In genomic region chr12:111766608-111767361, GRCh38 we compare ENCODE assay signal across 8 cellular contexts. TPM values are rescaled to one million over a fixed set of nuclear protein-coding genes. Genes with fewer than 3 reads are reported as not detected.
A peak's percentile ranks its signal among the peaks of the same experiment; 100 is the strongest.
DNase-seq lines count a peak whose midpoint lies in the region; ATAC-seq, FAIRE-seq and TF ChIP-seq lines count a peak whose summit lies in the region.

ALDH2 (plus strand) TSS chr12:111766933; CDS start chr12:111766983, 50 bp downstream.

- H3K9ac ChIP-seq in endothelial cell of umbilical vein (replicated peaks; ENCODE audit: extremely low read depth, insufficient read depth, low read length): peak within 1 kb of the TSS; percentile 72

- CTCF ChIA-PET in AG04450 (lab: Charles Lee): interaction anchor here (0.6 to 5.0 kb wide), 3 partner anchors 13 to 48 kb away, joined by 3 to 29 read pairs (median 6); no protein-coding TSS in a partner anchor
- CTCF ChIA-PET in endothelial cell of umbilical vein (lab: Charles Lee): interaction anchor here (1.1 to 2.5 kb wide), 8 partner anchors 9 to 53 kb away, joined by 4 to 19 read pairs (median 5); no protein-coding TSS in a partner anchor

- no TSS peak for BruUV-seq in endothelial cell of umbilical vein (replicated peaks; lab: Mats Ljungman, UMichigan)

- no peaks in the 10 kb centered on the region for H3K36me3 ChIP-seq in endothelial cell of umbilical vein (ENCODE audit: control insufficient read depth in 2 of 2, extremely low read depth in 1 of 2, insufficient read depth in 2 of 2, low read length in 2 of 2)

- H3K27me3 ChIP-seq in AG04450 (ENCODE audit: control insufficient read depth, insufficient read depth, low read length) (no peaks in the 10 kb centered on the region), endothelial cell of umbilical vein (ENCODE audit: control insufficient read depth in 2 of 2, insufficient read depth in 2 of 2, low read length in 2 of 2) (peaks cover 0 to 3% of the 10 kb centered on the region in 2 experiments)

- TF ChIP-seq CTCF in AG04450 (IDR thresholded peaks at IDR 0.05; ENCODE audit: low read depth, low read length): no peak
- TF ChIP-seq CTCF in endothelial cell of umbilical vein (IDR thresholded peaks at IDR 0.05; ENCODE audit: extremely low read depth in 1 of 2, insufficient read depth in 1 of 2, low read depth in 1 of 2, low read length in 2 of 2): no peak

- no peaks in the 10 kb centered on the region for H3K9me3 Mint-ChIP-seq in stimulated activated effector memory CD8-positive, alpha-beta T cell treated with anti-CD3 and anti-CD28 coated beads, Interleukin-12 subunit alpha, Interleukin-12 subunit beta, amount 100 ng/mL, for 72 hours

- peak within 1 kb of the TSS; percentile 72 for H3K4me3 Mint-ChIP-seq in stimulated activated effector memory CD8-positive, alpha-beta T cell treated with anti-CD3 and anti-CD28 coated beads, Interleukin-12 subunit alpha, Interleukin-12 subunit beta, amount 100 ng/mL, for 72 hours

- H3K9me3 ChIP-seq in AG04450 (ENCODE audit: control insufficient read depth, insufficient read depth, low read length): no peaks in the 10 kb centered on the region
- no peaks in the 10 kb centered on the region for H3K9me3 ChIP-seq in endothelial cell of umbilical vein (replicated peaks; ENCODE audit: control insufficient read depth, insufficient read depth, low read length)

- DNase-seq in AG04450 (ENCODE audit: low read depth, low spot score) (no peak), NCI-H146 (lab: John Stamatoyannopoulos, UW) (peak; percentile 82), endothelial cell of umbilical vein (ENCODE audit: low read depth, low spot score) (peak; percentile 77), mesenteric fat pad (ENCODE audit: low spot score) (no peak)
- DNase-seq in activated CD8-positive, alpha-beta memory T cell treated with anti-CD3 and anti-CD28 coated beads for 24 hours: peak; percentile 77
- peak in 1 of 2 donors; percentile 58 for DNase-seq in stimulated activated effector memory CD8-positive, alpha-beta T cell treated with anti-CD3 and anti-CD28 coated beads, Interleukin-12 subunit alpha, Interleukin-12 subunit beta, amount 100 ng/mL, for 72 hours (ENCODE audit: low spot score in 2 of 2)

- peak within 1 kb of the TSS; percentile 95 for H3K4me2 ChIP-seq in endothelial cell of umbilical vein (ENCODE audit: insufficient read depth, low read length)

- FAIRE-seq in endothelial cell of umbilical vein (lab: Jason Lieb, UNC): peak; percentile 88

- ATAC-seq in stimulated activated effector memory CD8-positive, alpha-beta T cell treated with anti-CD3 and anti-CD28 coated beads, Interleukin-12 subunit alpha, Interleukin-12 subunit beta, amount 100 ng/mL, for 72 hours: peak; percentile 57
- no peak for ATAC-seq in GM21717 (IDR thresholded peaks at IDR 0.05; ENCODE audit: unreplicated experiment)

- H3K36me3 Mint-ChIP-seq in stimulated activated effector memory CD8-positive, alpha-beta T cell treated with anti-CD3 and anti-CD28 coated beads, Interleukin-12 subunit alpha, Interleukin-12 subunit beta, amount 100 ng/mL, for 72 hours: no peaks in the 10 kb centered on the region

- H3K27ac ChIP-seq in AG04450 (ENCODE audit: low read depth, low read length) (peak within 1 kb of the TSS; percentile 39), endothelial cell of umbilical vein (ENCODE audit: insufficient read depth, low read depth, low read length) (peak within 1 kb of the TSS; percentile 58)

- peak; percentile 69 for TF ChIP-seq POLR2A in GM18951 (IDR thresholded peaks at IDR 0.05; ENCODE audit: extremely low read depth, insufficient read depth, insufficient read length)
- peak; percentile 82 for TF ChIP-seq POLR2A in endothelial cell of umbilical vein (IDR thresholded peaks at IDR 0.05; ENCODE audit: low read depth, low read length)

- POLR2A ChIA-PET in AG04450 (lab: Yijun Ruan, JAX): interaction anchor here (0.5 to 1.1 kb wide), 9 partner anchors 8 to 537 kb away, joined by 3 to 11 read pairs (median 6); partner anchors contain the start of genes ACAD10 and BRAP
- POLR2A ChIA-PET in endothelial cell of umbilical vein (lab: Charles Lee): interaction anchor here (0.6 to 0.9 kb wide), 2 partner anchors 9 to 36 kb away, joined by 4 to 5 read pairs; no protein-coding TSS in a partner anchor

- H3K27ac Mint-ChIP-seq in stimulated activated effector memory CD8-positive, alpha-beta T cell treated with anti-CD3 and anti-CD28 coated beads, Interleukin-12 subunit alpha, Interleukin-12 subunit beta, amount 100 ng/mL, for 72 hours: no peak within 1 kb of the TSS

- dilution Hi-C loops in endothelial cell of umbilical vein (cut with MboI; ENCODE audit: extremely low pct_ligation_motif_present, low sequenced_read_pairs): no loop called here

- no peaks in the 10 kb centered on the region for H3K9me1 ChIP-seq in endothelial cell of umbilical vein (replicated peaks; ENCODE audit: control insufficient read depth, extremely low read depth, insufficient read depth, low read length)

- H3K79me2 ChIP-seq in endothelial cell of umbilical vein (ENCODE audit: control insufficient read depth, insufficient read depth, low read length): peaks cover 9% of the 10 kb centered on the region

- H3K4me1 ChIP-seq in endothelial cell of umbilical vein (ENCODE audit: control insufficient read depth, extremely low read depth, insufficient read depth, low read length): peaks cover 18% of the 10 kb centered on the region

- peak within 1 kb of the TSS; percentile 81 for H2AFZ ChIP-seq in endothelial cell of umbilical vein (ENCODE audit: low read depth, low read length)

- in situ Hi-C loops in GM18951 (cut with MboI; ENCODE audit: low sequenced_read_pairs, unreplicated experiment): no loop called here

- no peaks in the 10 kb centered on the region for H4K20me1 ChIP-seq in endothelial cell of umbilical vein (replicated peaks; ENCODE audit: control insufficient read depth, extremely low read depth, insufficient read depth, low read length)

- peak within 1 kb of the TSS; percentile 78 for H3K4me3 ChIP-seq in AG04450 (ENCODE audit: low read depth, low read length)
- peak within 1 kb of the TSS; percentile 58 to 75 (median 68) for H3K4me3 ChIP-seq in endothelial cell of umbilical vein (replicated peaks in 1 of 3; ENCODE audit: insufficient read depth in 1 of 3, low read depth in 1 of 3, low read length in 3 of 3)

- H3K4me1 Mint-ChIP-seq in stimulated activated effector memory CD8-positive, alpha-beta T cell treated with anti-CD3 and anti-CD28 coated beads, Interleukin-12 subunit alpha, Interleukin-12 subunit beta, amount 100 ng/mL, for 72 hours: peaks cover 17% of the 10 kb centered on the region

- intact Hi-C loops in endothelial cell of umbilical vein (cut with micrococcal nuclease): loop anchor here (1.0 to 2.0 kb wide), 4 partner anchors 9 to 25 kb away; no protein-coding TSS in a partner anchor

TF ChIP-seq in endothelial cell of umbilical vein, 7 proteins besides CTCF, POLR2A, EP300 and RAD21:
- TF ChIP-seq EZH2 (IDR thresholded peaks at IDR 0.05; ENCODE audit: borderline replicate concordance, low read depth, low read length, severe bottlenecking) (no peak), POLR2AphosphoS5 (IDR thresholded peaks at IDR 0.05; ENCODE audit: insufficient read depth, low read depth, low read length) (peak; percentile 79)

RNA-seq across cellular contexts. Expression of gene ALDH2, which starts in this region (rescaled TPM):
- polyA plus RNA-seq in AG04450 (2011; rRNA removed): 84.1 and 90.8 TPM in 2 replicates
- 42.2 and 53.0 TPM in 2 replicates for polyA minus RNA-seq in AG04450 (2011; rRNA and poly(A)+ RNA removed)
- total RNA-seq in endothelial cell of umbilical vein: 71.4 and 86.5 TPM in 2 replicates
- 58.9 and 69.5 TPM in 2 replicates for polyA plus RNA-seq in endothelial cell of umbilical vein
- 73.4 and 73.8 TPM in 2 replicates for polyA plus RNA-seq in endothelial cell of umbilical vein (2011; cell fraction: cytosol; rRNA removed)
- polyA plus RNA-seq in endothelial cell of umbilical vein (2011; cell fraction: nucleus; rRNA removed): 50.2 and 51.5 TPM in 2 replicates
- polyA plus RNA-seq in endothelial cell of umbilical vein (2012): 63.6 and 129 TPM in 2 replicates
- polyA minus RNA-seq in endothelial cell of umbilical vein: 61.3 and 61.6 TPM in 2 replicates
- 1.9 TPM for polyA minus RNA-seq in endothelial cell of umbilical vein (2011; cell fraction: cytosol; rRNA and poly(A)+ RNA removed)
- polyA minus RNA-seq in endothelial cell of umbilical vein (2011; cell fraction: nucleus; rRNA and poly(A)+ RNA removed): 8.6 and 16.6 TPM in 2 replicates
- total RNA-seq in mesenteric fat pad: 436 TPM

Comparison
In these comparisons a context has a peak if more than half of its experiments do, and no peak if none do; other contexts are left out.
1. DNase-seq: peak in NCI-H146 (single experiment), activated CD8-positive, alpha-beta memory T cell treated with anti-CD3 and anti-CD28 coated beads for 24 hours (single experiment) and endothelial cell of umbilical vein (single experiment); none in AG04450 (single experiment) and mesenteric fat pad (single experiment).